ENCODE assay signal across 10 cellular contexts in genomic region chr13:110361365-110361911, GRCh38. TPM values are rescaled to one million over a fixed set of nuclear protein-coding genes. Genes with fewer than 3 reads are reported as not detected.
DNase-seq lines count a peak whose midpoint lies in the region; ATAC-seq and TF ChIP-seq lines count a peak whose summit lies in the region.
"Had no signal": no experiment of that assay in that cellular context is flagged by ENCODE, and none has a peak within 500 bp of the region (broad histone marks: within the 10 kb centered on the region; RNA-seq: fewer than 3 reads in every experiment).

No MANE protein-coding gene starts in this region.

- H3K27me3 ChIP-seq in lower lobe of right lung (ENCODE audit: low read depth) (no peaks in the 10 kb centered on the region), stomach (no peaks in the 10 kb centered on the region)

- H3K4me3 ChIP-seq in lower lobe of right lung (no peak overlapping the region), stomach (no peak overlapping the region)

- WGBS in stomach, 5 donors: 40 to 64% (median 58%) methylated on average over 8 to 10 of the region's 10 CpGs

- H3K4me1 ChIP-seq in lower lobe of right lung: peaks cover 25% of the 10 kb centered on the region
- peaks cover 0 to 47% (median 14%) of the 10 kb centered on the region in 4 donors for H3K4me1 ChIP-seq in stomach

- intact Hi-C loops in lower lobe of right lung (cut with DNase I) (no loop called here), stomach (cut with DNase I; ENCODE audit: low total_unique reads) (no loop called here)
- intact Hi-C loops in activated T-helper 1 cell treated with anti-CD3 and anti-CD28 coated beads, Interleukin-12 subunit alpha, Interleukin-12 subunit beta, Interleukin-2, Interleukin-4 antibody, amounts not matched to agents 30 ng/mL and 10 ng/mL and 1 ng/mL, durations not matched to agents 14 hours and 24 hours and 36 hours (cut with micrococcal nuclease): no loop called here

- H3K27ac ChIP-seq in lower lobe of right lung (peak overlapping the region; percentile 38), stomach (peak overlapping the region; percentile 61 to 87 (median 79))

- H3K36me3 Mint-ChIP-seq in endothelial cell (ENCODE audit: low read depth, unreplicated experiment): peaks cover 50% of the 10 kb centered on the region
- no peaks in the 10 kb centered on the region for H3K36me3 Mint-ChIP-seq in activated T-helper 1 cell treated with anti-CD3 and anti-CD28 coated beads, Interleukin-12 subunit alpha, Interleukin-12 subunit beta, Interleukin-2, Interleukin-4 antibody, amounts not matched to agents 30 ng/mL and 10 ng/mL and 1 ng/mL, durations not matched to agents 14 hours and 24 hours and 36 hours (ENCODE audit: low read depth)
- no peaks in the 10 kb centered on the region for H3K36me3 Mint-ChIP-seq in activated CD4-positive, alpha-beta T cell treated with anti-CD3 and anti-CD28 coated beads, Interleukin-2, amount 10 ng/mL, durations not matched to agents 7 days and 5 days (ENCODE audit: low read depth)

- POLR2A ChIA-PET in activated CD4-positive, alpha-beta T cell treated with anti-CD3 and anti-CD28 coated beads, Interleukin-2, amount 10 ng/mL, durations not matched to agents 7 days and 5 days (lab: Charles Lee): no interaction called here

- TF ChIP-seq EP300 in stomach (IDR thresholded peaks at IDR 0.05): peak; percentile 81

- H3K4me1 Mint-ChIP-seq in endothelial cell (ENCODE audit: unreplicated experiment): peaks cover 34% of the 10 kb centered on the region
- H3K4me1 Mint-ChIP-seq in activated T-helper 1 cell treated with anti-CD3 and anti-CD28 coated beads, Interleukin-12 subunit alpha, Interleukin-12 subunit beta, Interleukin-2, Interleukin-4 antibody, amounts not matched to agents 30 ng/mL and 10 ng/mL and 1 ng/mL, durations not matched to agents 14 hours and 24 hours and 36 hours (ENCODE audit: low read depth): no peaks in the 10 kb centered on the region
- no peaks in the 10 kb centered on the region for H3K4me1 Mint-ChIP-seq in activated CD4-positive, alpha-beta T cell treated with anti-CD3 and anti-CD28 coated beads, Interleukin-2, amount 10 ng/mL, durations not matched to agents 7 days and 5 days
- H3K4me1 Mint-ChIP-seq: activated CD4-positive, alpha-beta T cell treated with anti-CD3 and anti-CD28 coated beads, Interleukin-2, amount 10 ng/mL, durations not matched to agents 24 days and 14 days had no signal

- ATAC-seq in HG03196 (IDR thresholded peaks at IDR 0.05; ENCODE audit: unreplicated experiment) (peak; percentile 36), lower lobe of right lung (peak; percentile 68 to 77)

- DNase-seq in endothelial cell (ENCODE audit: low spot score) (no peak), lower lobe of right lung (no peak), stomach (no peak), NCI-H524 (lab: John Stamatoyannopoulos, UW) (no peak), kidney tubule cell (ENCODE audit: low spot score) (no peak)
- DNase-seq in activated T-helper 1 cell treated with anti-CD3 and anti-CD28 coated beads, Interleukin-12 subunit alpha, Interleukin-12 subunit beta, Interleukin-2, Interleukin-4 antibody, amounts not matched to agents 30 ng/mL and 10 ng/mL and 1 ng/mL, durations not matched to agents 14 hours and 24 hours and 36 hours (ENCODE audit: low spot score): no peak
- no peak for DNase-seq in activated CD4-positive, alpha-beta T cell treated with anti-CD3 and anti-CD28 coated beads, Interleukin-2, amount 10 ng/mL, durations not matched to agents 7 days and 5 days
- DNase-seq: activated CD4-positive, alpha-beta T cell treated with anti-CD3 and anti-CD28 coated beads, Interleukin-2, amount 10 ng/mL, durations not matched to agents 24 days and 14 days; NCI-H1694 had no signal

- H3K36me3 ChIP-seq in lower lobe of right lung (peaks cover 6% of the 10 kb centered on the region), stomach (peaks cover 0 to 17% (median 3%) of the 10 kb centered on the region in 4 donors)

- CTCF ChIA-PET in activated CD4-positive, alpha-beta T cell treated with anti-CD3 and anti-CD28 coated beads, Interleukin-2, amount 10 ng/mL, durations not matched to agents 7 days and 5 days (lab: Charles Lee): interaction anchor here (0.9 kb wide), 1 partner anchor 21 kb away, joined by 3 read pairs; no protein-coding TSS in a partner anchor

- no peaks in the 10 kb centered on the region for H3K9me3 Mint-ChIP-seq in endothelial cell (ENCODE audit: unreplicated experiment)
- no peaks in the 10 kb centered on the region for H3K9me3 Mint-ChIP-seq in activated T-helper 1 cell treated with anti-CD3 and anti-CD28 coated beads, Interleukin-12 subunit alpha, Interleukin-12 subunit beta, Interleukin-2, Interleukin-4 antibody, amounts not matched to agents 30 ng/mL and 10 ng/mL and 1 ng/mL, durations not matched to agents 14 hours and 24 hours and 36 hours
- H3K9me3 Mint-ChIP-seq in activated CD4-positive, alpha-beta T cell treated with anti-CD3 and anti-CD28 coated beads, Interleukin-2, amount 10 ng/mL, durations not matched to agents 7 days and 5 days: no peaks in the 10 kb centered on the region
- H3K9me3 Mint-ChIP-seq: activated CD4-positive, alpha-beta T cell treated with anti-CD3 and anti-CD28 coated beads, Interleukin-2, amount 10 ng/mL, durations not matched to agents 24 days and 14 days had no signal

- TF ChIP-seq CTCF in endothelial cell (IDR thresholded peaks at IDR 0.05; ENCODE audit: unreplicated experiment) (no peak), lower lobe of right lung (IDR thresholded peaks at IDR 0.05) (no peak), stomach (IDR thresholded peaks at IDR 0.05) (no peak)

- H3K27ac Mint-ChIP-seq in endothelial cell (ENCODE audit: unreplicated experiment): peak overlapping the region; percentile 34
- H3K27ac Mint-ChIP-seq in activated T-helper 1 cell treated with anti-CD3 and anti-CD28 coated beads, Interleukin-12 subunit alpha, Interleukin-12 subunit beta, Interleukin-2, Interleukin-4 antibody, amounts not matched to agents 30 ng/mL and 10 ng/mL and 1 ng/mL, durations not matched to agents 14 hours and 24 hours and 36 hours: no peak overlapping the region
- H3K27ac Mint-ChIP-seq in activated CD4-positive, alpha-beta T cell treated with anti-CD3 and anti-CD28 coated beads, Interleukin-2, amount 10 ng/mL, durations not matched to agents 7 days and 5 days: no peak overlapping the region
- H3K27ac Mint-ChIP-seq: activated CD4-positive, alpha-beta T cell treated with anti-CD3 and anti-CD28 coated beads, Interleukin-2, amount 10 ng/mL, durations not matched to agents 24 days and 14 days had no signal

- H3K27me3 Mint-ChIP-seq in endothelial cell (ENCODE audit: unreplicated experiment): peaks cover 8% of the 10 kb centered on the region
- H3K27me3 Mint-ChIP-seq in activated T-helper 1 cell treated with anti-CD3 and anti-CD28 coated beads, Interleukin-12 subunit alpha, Interleukin-12 subunit beta, Interleukin-2, Interleukin-4 antibody, amounts not matched to agents 30 ng/mL and 10 ng/mL and 1 ng/mL, durations not matched to agents 14 hours and 24 hours and 36 hours (ENCODE audit: insufficient read depth): peaks cover 10% of the 10 kb centered on the region
- peaks cover 3% of the 10 kb centered on the region for H3K27me3 Mint-ChIP-seq in activated CD4-positive, alpha-beta T cell treated with anti-CD3 and anti-CD28 coated beads, Interleukin-2, amount 10 ng/mL, durations not matched to agents 7 days and 5 days

- H3K9me3 ChIP-seq in lower lobe of right lung: no peaks in the 10 kb centered on the region
- no peaks in the 10 kb centered on the region for H3K9me3 ChIP-seq in stomach

- peak overlapping the region; percentile 77 for H3K4me3 Mint-ChIP-seq in endothelial cell (ENCODE audit: unreplicated experiment)
- H3K4me3 Mint-ChIP-seq in activated T-helper 1 cell treated with anti-CD3 and anti-CD28 coated beads, Interleukin-12 subunit alpha, Interleukin-12 subunit beta, Interleukin-2, Interleukin-4 antibody, amounts not matched to agents 30 ng/mL and 10 ng/mL and 1 ng/mL, durations not matched to agents 14 hours and 24 hours and 36 hours: no peak overlapping the region
- no peak overlapping the region for H3K4me3 Mint-ChIP-seq in activated CD4-positive, alpha-beta T cell treated with anti-CD3 and anti-CD28 coated beads, Interleukin-2, amount 10 ng/mL, durations not matched to agents 7 days and 5 days
- H3K4me3 Mint-ChIP-seq: activated CD4-positive, alpha-beta T cell treated with anti-CD3 and anti-CD28 coated beads, Interleukin-2, amount 10 ng/mL, durations not matched to agents 24 days and 14 days had no signal

- TF ChIP-seq POLR2A in stomach (IDR thresholded peaks at IDR 0.05): no peak

RNA-seq across cellular contexts. Expression of gene COL4A2, which starts 54.4 kb away (rescaled TPM):
- total RNA-seq in endothelial cell (ENCODE audit: unreplicated experiment): 1,556 TPM
- total RNA-seq in lower lobe of right lung: 185 TPM
- total RNA-seq in stomach: 100 to 1,000 TPM; 134 to 531 (median 366) TPM
- 10 to 100 TPM; 24.0 to 96.6 (median 38.4) TPM for polyA plus RNA-seq in stomach
- 0.10 TPM in 1 of 2 replicates, not detected in the other for total RNA-seq in activated T-helper 1 cell treated with anti-CD3 and anti-CD28 coated beads, Interleukin-12 subunit alpha, Interleukin-12 subunit beta, Interleukin-2, Interleukin-4 antibody, amounts not matched to agents 30 ng/mL and 10 ng/mL and 1 ng/mL, durations not matched to agents 14 hours and 24 hours and 36 hours
- total RNA-seq in activated CD4-positive, alpha-beta T cell treated with anti-CD3 and anti-CD28 coated beads, Interleukin-2, amount 10 ng/mL, durations not matched to agents 7 days and 5 days: not detected
- total RNA-seq: activated CD4-positive, alpha-beta T cell treated with anti-CD3 and anti-CD28 coated beads, Interleukin-2, amount 10 ng/mL, durations not matched to agents 24 days and 14 days had no signal

RNA-seq across cellular contexts. Expression of gene COL4A1, which starts 54.5 kb away (rescaled TPM):
- 2,720 TPM for total RNA-seq in endothelial cell (ENCODE audit: unreplicated experiment)
- 161 TPM for total RNA-seq in lower lobe of right lung
- total RNA-seq in stomach: 100 to 1,000 TPM; 132 to 798 (median 175) TPM
- 10 to 100 TPM; 18.8 to 59.0 (median 30.6) TPM for polyA plus RNA-seq in stomach
- total RNA-seq in activated T-helper 1 cell treated with anti-CD3 and anti-CD28 coated beads, Interleukin-12 subunit alpha, Interleukin-12 subunit beta, Interleukin-2, Interleukin-4 antibody, amounts not matched to agents 30 ng/mL and 10 ng/mL and 1 ng/mL, durations not matched to agents 14 hours and 24 hours and 36 hours: not detected in 2 replicates
- total RNA-seq in activated CD4-positive, alpha-beta T cell treated with anti-CD3 and anti-CD28 coated beads, Interleukin-2, amount 10 ng/mL, durations not matched to agents 7 days and 5 days: under 1 TPM; 0.06 to 0.12 TPM
- total RNA-seq: activated CD4-positive, alpha-beta T cell treated with anti-CD3 and anti-CD28 coated beads, Interleukin-2, amount 10 ng/mL, durations not matched to agents 24 days and 14 days had no signal

Comparison
In these comparisons a context has a peak if more than half of its experiments do, and no peak if none do; other contexts are left out.
1. RNA of gene COL4A2, which starts 54.4 kb away (total RNA-seq): 1,556 TPM in endothelial cell (single experiment), 134 to 531 TPM in stomach and 185 TPM in lower lobe of right lung (single experiment); not detected in activated CD4-positive, alpha-beta T cell treated with anti-CD3 and anti-CD28 coated beads, Interleukin-2, amount 10 ng/mL, durations not matched to agents 7 days and 5 days and 0.10 TPM in activated T-helper 1 cell treated with anti-CD3 and anti-CD28 coated beads, Interleukin-12 subunit alpha, Interleukin-12 subunit beta, Interleukin-2, Interleukin-4 antibody, amounts not matched to agents 30 ng/mL and 10 ng/mL and 1 ng/mL, durations not matched to agents 14 hours and 24 hours and 36 hours; every median in the first group is over 100 times any median in the second.
2. RNA of gene COL4A1, which starts 54.5 kb away (total RNA-seq): 2,720 TPM in endothelial cell (single experiment), 132 to 798 TPM in stomach and 161 TPM in lower lobe of right lung (single experiment); 0.06 to 0.12 TPM in activated CD4-positive, alpha-beta T cell treated with anti-CD3 and anti-CD28 coated beads, Interleukin-2, amount 10 ng/mL, durations not matched to agents 7 days and 5 days and not detected in activated T-helper 1 cell treated with anti-CD3 and anti-CD28 coated beads, Interleukin-12 subunit alpha, Interleukin-12 subunit beta, Interleukin-2, Interleukin-4 antibody, amounts not matched to agents 30 ng/mL and 10 ng/mL and 1 ng/mL, durations not matched to agents 14 hours and 24 hours and 36 hours; every median in the first group is over 100 times any median in the second.